In the genomic region with DNA sequence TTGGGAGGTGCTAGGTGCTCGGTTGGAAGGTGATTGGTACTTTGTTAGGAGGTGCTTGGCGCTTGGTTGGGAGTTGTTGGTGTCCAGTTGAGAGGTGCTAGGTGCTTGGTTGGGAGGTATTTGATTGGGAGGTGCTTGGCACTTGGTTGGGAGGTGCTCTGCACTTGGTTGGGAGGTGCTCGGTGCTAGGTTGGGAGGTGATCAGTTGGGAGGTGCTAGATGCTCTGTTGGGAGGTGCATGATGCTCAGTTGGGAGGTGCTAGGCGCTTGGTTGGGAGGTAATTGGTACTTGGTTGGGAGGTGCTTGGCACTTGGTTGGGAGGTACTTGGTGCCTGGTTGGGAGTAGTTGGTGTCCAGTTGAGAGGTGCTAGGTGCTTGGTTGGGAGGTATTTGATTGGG, we compare ENCODE assay signal across 18 cellular contexts. TPM values are rescaled to one million over a fixed set of nuclear protein-coding genes. Genes with fewer than 3 reads are reported as not detected.
DNase-seq lines count a peak whose midpoint lies in the region; ATAC-seq, FAIRE-seq and TF ChIP-seq lines count a peak whose summit lies in the region.
"Had no signal": no experiment of that assay in that cellular context is flagged by ENCODE, and none has a peak within 500 bp of the region (broad histone marks: within the 10 kb centered on the region; RNA-seq: fewer than 3 reads in every experiment).

No MANE protein-coding gene starts in this region.

- no TSS peak for BruUV-seq in GM12878 (replicated peaks; lab: Mats Ljungman, UMichigan)

- ATAC-seq in GM12878 (no peak), upper lobe of right lung (no peak)
- ATAC-seq: esophagus mucosa had no signal

- peaks cover 2% of the 10 kb centered on the region for H3K36me3 Mint-ChIP-seq in T-helper 1 cell treated with Interleukin-12 subunit alpha and Interleukin-12 subunit beta and Interleukin-4 antibody, amounts not matched to agents 30 μg/mL and 1 μg/mL, for 36 hours (ENCODE audit: low read depth)
- peaks cover 38% of the 10 kb centered on the region for H3K36me3 Mint-ChIP-seq in nephron (ENCODE audit: low read depth)

- H3K4me1 Mint-ChIP-seq in T-helper 1 cell treated with Interleukin-12 subunit alpha and Interleukin-12 subunit beta and Interleukin-4 antibody, amounts not matched to agents 30 μg/mL and 1 μg/mL, for 36 hours (ENCODE audit: low read depth) = no peaks in the 10 kb centered on the region
- peaks cover 35% of the 10 kb centered on the region for H3K4me1 Mint-ChIP-seq in nephron

- no peak for TF ChIP-seq EP300 in GM12878 (IDR thresholded peaks at IDR 0.05; ENCODE audit: borderline replicate concordance in 1 of 2, control insufficient read depth in 1 of 2, low read depth in 2 of 2, low read length in 2 of 2)

- no peak overlapping the region for H2AFZ ChIP-seq in GM12878 (ENCODE audit: control insufficient read depth, low read depth, low read length)

- H4K20me1 ChIP-seq in GM12878 (ENCODE audit: control insufficient read depth, insufficient read depth) = no peaks in the 10 kb centered on the region

- H3K4me2 ChIP-seq in GM12878 (ENCODE audit: control insufficient read depth, insufficient read depth) = no peak overlapping the region

- H3K4me3 ChIP-seq in GM12878 = no peak overlapping the region
- H3K4me3 ChIP-seq in upper lobe of right lung = no peak overlapping the region
- H3K4me3 ChIP-seq: SJSA1 had no signal

- H3K27me3 ChIP-seq in GM12878 (replicated peaks in 1 of 2; ENCODE audit: control insufficient read depth in 2 of 2, insufficient read depth in 2 of 2, low read length in 1 of 2) (no peaks in the 10 kb centered on the region), upper lobe of right lung (no peaks in the 10 kb centered on the region)
- H3K27me3 ChIP-seq: SJSA1 had no signal

- H3K79me2 ChIP-seq in GM12878 (ENCODE audit: control insufficient read depth, insufficient read depth, low read length) = no peaks in the 10 kb centered on the region

- H3K27me3 Mint-ChIP-seq in T-helper 1 cell treated with Interleukin-12 subunit alpha and Interleukin-12 subunit beta and Interleukin-4 antibody, amounts not matched to agents 30 μg/mL and 1 μg/mL, for 36 hours (ENCODE audit: low read depth) = no peaks in the 10 kb centered on the region
- no peaks in the 10 kb centered on the region for H3K27me3 Mint-ChIP-seq in nephron (ENCODE audit: low read depth)
- H3K27me3 Mint-ChIP-seq: activated CD4-positive, alpha-beta T cell treated with anti-CD3 and anti-CD28 coated beads, Interleukin-2, amount 10 ng/mL, durations not matched to agents 7 days and 5 days had no signal

- 78% methylated on average over 4 of the region's 4 CpGs for WGBS in GM12878 (ENCODE audit: insufficient coverage, insufficient replicate concordance, low lambda C conversion rate, missing lambda C conversion rate)

- H3K4me3 Mint-ChIP-seq in T-helper 1 cell treated with Interleukin-12 subunit alpha and Interleukin-12 subunit beta and Interleukin-4 antibody, amounts not matched to agents 30 μg/mL and 1 μg/mL, for 36 hours = no peak overlapping the region
- H3K4me3 Mint-ChIP-seq in nephron = no peak overlapping the region
- H3K4me3 Mint-ChIP-seq: activated CD4-positive, alpha-beta T cell treated with anti-CD3 and anti-CD28 coated beads, Interleukin-2, amount 10 ng/mL, durations not matched to agents 7 days and 5 days; activated naive CD4-positive, alpha-beta T cell treated with anti-CD3 and anti-CD28 coated beads for 36 hours had no signal

- no peaks in the 10 kb centered on the region for H3K4me1 ChIP-seq in GM12878 (ENCODE audit: control insufficient read depth, insufficient read depth, low read length)
- peaks cover 38% of the 10 kb centered on the region for H3K4me1 ChIP-seq in upper lobe of right lung

- no peak for FAIRE-seq in GM12878 (lab: Jason Lieb, UNC)

- POLR2A ChIA-PET in GM12878 (lab: Charles Lee) = no interaction called here

- H3K9me3 Mint-ChIP-seq in T-helper 1 cell treated with Interleukin-12 subunit alpha and Interleukin-12 subunit beta and Interleukin-4 antibody, amounts not matched to agents 30 μg/mL and 1 μg/mL, for 36 hours = no peaks in the 10 kb centered on the region
- no peaks in the 10 kb centered on the region for H3K9me3 Mint-ChIP-seq in nephron
- H3K9me3 Mint-ChIP-seq: activated CD4-positive, alpha-beta T cell treated with anti-CD3 and anti-CD28 coated beads, Interleukin-2, amount 10 ng/mL, durations not matched to agents 7 days and 5 days; activated naive CD4-positive, alpha-beta T cell treated with anti-CD3 and anti-CD28 coated beads for 36 hours had no signal

- SMC1A ChIA-PET in GM12878 (lab: Charles Lee; ENCODE audit: uncharacterized antibody, unreplicated experiment) = no interaction called here

- H3K9ac ChIP-seq in GM12878 (ENCODE audit: control insufficient read depth, insufficient read depth, low read length) = no peak overlapping the region

- no peak overlapping the region for H3K27ac ChIP-seq in GM12878 (ENCODE audit: control insufficient read depth, insufficient read depth)
- peak overlapping the region; percentile 80 for H3K27ac ChIP-seq in upper lobe of right lung
- H3K27ac ChIP-seq: C4-2B had no signal

- H3K9me3 ChIP-seq in GM12878 (replicated peaks; ENCODE audit: control insufficient read depth, insufficient read depth, low read length) (no peaks in the 10 kb centered on the region), upper lobe of right lung (no peaks in the 10 kb centered on the region)
- H3K9me3 ChIP-seq: SJSA1 had no signal

- RAD21 ChIA-PET in GM12878 (lab: Charles Lee; ENCODE audit: unreplicated experiment) = no interaction called here

- no peak for TF ChIP-seq POLR2A in GM12878 (IDR thresholded peaks at IDR 0.05; ENCODE audit: low read depth, low read length)

- CTCF ChIA-PET in GM12878 (lab: Yijun Ruan, JAX) = no interaction called here

- H3K27ac Mint-ChIP-seq in T-helper 1 cell treated with Interleukin-12 subunit alpha and Interleukin-12 subunit beta and Interleukin-4 antibody, amounts not matched to agents 30 μg/mL and 1 μg/mL, for 36 hours = peak overlapping the region; percentile 0
- H3K27ac Mint-ChIP-seq in nephron = peak overlapping the region; percentile 43 to 67 (median 61)
- H3K27ac Mint-ChIP-seq: activated CD4-positive, alpha-beta T cell treated with anti-CD3 and anti-CD28 coated beads, Interleukin-2, amount 10 ng/mL, durations not matched to agents 7 days and 5 days; activated naive CD4-positive, alpha-beta T cell treated with anti-CD3 and anti-CD28 coated beads for 36 hours had no signal

- no peak for DNase-seq in T-helper 1 cell
- DNase-seq in GM12878 (ENCODE audit: low read depth, low spot score) = no peak
- no peak for DNase-seq in upper lobe of right lung
- no peak for DNase-seq in SK-N-DZ (ENCODE audit: low spot score)
- DNase-seq in AG08395 (ENCODE audit: low spot score) = no peak
- DNase-seq in activated CD4-positive, alpha-beta T cell treated with anti-CD3 and anti-CD28 coated beads, Interleukin-2, amount 50 U/mL, for 1 hour = no peak
- DNase-seq: activated CD4-positive, alpha-beta T cell treated with anti-CD3 and anti-CD28 coated beads, Interleukin-2, amount 10 ng/mL, durations not matched to agents 7 days and 5 days; activated naive CD4-positive, alpha-beta T cell treated with anti-CD3 and anti-CD28 coated beads for 36 hours; glutamatergic neuron; HCEC 1CT; NCI-H526 treated with DMSO at 0.1 percent for 48 hours; nucleus accumbens; stimulated activated CD4-positive, alpha-beta T cell treated with anti-CD3 and anti-CD28 coated beads, Interleukin-4, amount 100 ng/mL, for 1 hour had no signal

- no peaks in the 10 kb centered on the region; a peak in 3 of 4 replicates for H3K36me3 ChIP-seq in GM12878 (ENCODE audit: control insufficient read depth in 2 of 2, insufficient read depth in 2 of 2, low read length in 1 of 2)
- peaks cover under 1% of the 10 kb centered on the region for H3K36me3 ChIP-seq in upper lobe of right lung

- TF ChIP-seq RAD21 in GM12878 (IDR thresholded peaks at IDR 0.05; ENCODE audit: insufficient read depth, low read depth, low read length) = no peak

- in situ Hi-C loops in GM12878 (cut with MboI) = no loop called here

- TF ChIP-seq CTCF in GM12878 (IDR thresholded peaks at IDR 0.05 in 2 of 3, conservative IDR thresholded peaks at IDR 0.05 in 1 of 3; ENCODE audit: control insufficient read depth in 2 of 3, extremely low read depth in 1 of 3, insufficient read depth in 1 of 3, low read depth in 3 of 3, low read length in 3 of 3) = no peak
- TF ChIP-seq CTCF in nephron (IDR thresholded peaks at IDR 0.05; ENCODE audit: unreplicated experiment in 3 of 3) = no peak
- no peak for TF ChIP-seq CTCF in upper lobe of right lung (IDR thresholded peaks at IDR 0.05)

- intact Hi-C loops in GM12878 (cut with micrococcal nuclease; ENCODE audit: unreplicated experiment) (no loop called here), upper lobe of right lung (cut with DNase I) (no loop called here)

TF ChIP-seq in GM12878, 131 proteins besides CTCF, POLR2A, EP300 and RAD21:
- TF ChIP-seq CREB1 (IDR thresholded peaks at IDR 0.05; ENCODE audit: low read depth) (no peak), KLF5 (IDR thresholded peaks at IDR 0.05; ENCODE audit: partially characterized antibody) (peak; percentile 97)

RNA-seq across cellular contexts. Expression of a gene that starts 40.2 kb away (rescaled TPM):
- total RNA-seq in GM12878 (2013; cell fraction: nucleolus; rRNA removed) = 56.4 and 81.7 TPM in 2 replicates
- total RNA-seq in GM12878 (2014; rRNA removed) (13.1 and 15.7 TPM in 2 replicates), GM12878 (2014; rRNA removed; fragmentation: Illumina TruSeq; extraction: Trizol) (6.4 and 7.9 TPM in 2 replicates), GM12878 (2021) (31.9 and 34.0 TPM in 2 replicates), upper lobe of right lung (101 TPM)
- 1.8 TPM for polyA plus RNA-seq in GM12878 (2011; ENCODE audit: low read depth)
- polyA plus RNA-seq in GM12878 (2011; rRNA removed) (1.4 and 4.7 TPM in 2 replicates), GM12878 (2014; fragmentation: Illumina TruSeq; extraction: Trizol) (0.70 and 4.8 TPM in 2 replicates), GM12878 (2014; fragmentation: Nextera tagmentation; extraction: Ambion mirVana) (under 1 TPM; 0.37 to 0.97 TPM), GM12878 (2014; rRNA removed) (12.2 and 13.2 TPM in 2 replicates), GM12878 (2016; fragmentation: Nextera tagmentation; extraction: Ambion mirVana) (10 to 100 TPM in 1 of 2 experiments, 1 to 10 TPM in 1; 5.3 to 11.5 TPM)
- 7.2 and 8.4 TPM in 2 replicates for polyA plus RNA-seq in GM12878 (2011; cell fraction: cytosol; rRNA removed)
- polyA plus RNA-seq in GM12878 (2011; cell fraction: nucleus; rRNA removed) = 15.6 and 23.2 TPM in 2 replicates
- 7.5 and 10.0 TPM in 2 replicates for polyA plus RNA-seq in GM12878 (2012)
- 12.6 and 23.1 TPM in 2 replicates for polyA minus RNA-seq in GM12878 (2011; rRNA and poly(A)+ RNA removed)
- 8.2 and 13.0 TPM in 2 replicates for polyA minus RNA-seq in GM12878 (2011; cell fraction: cytosol; rRNA and poly(A)+ RNA removed)
- polyA minus RNA-seq in GM12878 (2011; cell fraction: nucleus; rRNA and poly(A)+ RNA removed) = 12.1 and 20.7 TPM in 2 replicates
- polyA plus RNA-seq in SK-N-DZ (2014; cell fraction: cytosol; rRNA removed) = 19.9 and 24.3 TPM in 2 replicates
- polyA plus RNA-seq in SK-N-DZ (2014; cell fraction: nucleus; rRNA removed) = 16.7 and 27.5 TPM in 2 replicates
